Comparison of ENCODE assay signal across 18 cellular contexts in genomic region chr6:15227827-15228318, GRCh38.
"Had no signal": no experiment of that assay in that cellular context is flagged by ENCODE, and none has a peak within 500 bp of the region (broad histone marks: within the 10 kb centered on the region; RNA-seq: fewer than 3 reads in every experiment).

No MANE protein-coding gene starts in this region.

- H3K4me3 Mint-ChIP-seq: mesothelial cell of epicardium; natural killer cell treated with Interleukin-12 subunit alpha and Interleukin-12 subunit beta and Interleukin-15 and Interleukin-18, amount 100 ng/mL, for 72 hours; type B pancreatic cell had no signal

- H3K9me3 ChIP-seq: esophagus muscularis mucosa, gastrocnemius medialis, heart right ventricle, psoas muscle, uterus had no signal

- H3K4me1 Mint-ChIP-seq: mesothelial cell of epicardium had no signal

- DNase-seq: effector memory CD4-positive, alpha-beta T cell; gastrocnemius medialis; heart right ventricle; hypothalamus; kidney glomerular epithelial cell; mammary epithelial cell; psoas muscle; retina; stimulated activated CD4-positive, alpha-beta T cell treated with anti-CD3 and anti-CD28 coated beads, Interleukin-2, amount 100 ng/mL, for 24 hours; stimulated activated naive CD4-positive, alpha-beta T cell treated with Interleukin-2 at 50 U/mL for 16 hours; uterus had no signal

- ATAC-seq: gastrocnemius medialis; heart right ventricle; left lobe of liver; natural killer cell treated with Interleukin-12 subunit alpha and Interleukin-12 subunit beta and Interleukin-15 and Interleukin-18, amount 100 ng/mL, for 72 hours; psoas muscle; sciatic nerve had no signal

- H3K36me3 ChIP-seq: esophagus muscularis mucosa, gastrocnemius medialis, heart right ventricle, uterus had no signal

- H3K4me3 ChIP-seq: esophagus muscularis mucosa, gastrocnemius medialis, heart right ventricle, psoas muscle, uterus had no signal

- H3K4me1 ChIP-seq: esophagus muscularis mucosa, gastrocnemius medialis, heart right ventricle, psoas muscle, uterus had no signal

- H3K36me3 Mint-ChIP-seq: mesothelial cell of epicardium; natural killer cell treated with Interleukin-12 subunit alpha and Interleukin-12 subunit beta and Interleukin-15 and Interleukin-18, amount 100 ng/mL, for 72 hours; type B pancreatic cell had no signal

- H3K27me3 ChIP-seq: esophagus muscularis mucosa, gastrocnemius medialis, heart right ventricle, uterus had no signal

- H3K27ac Mint-ChIP-seq: mesothelial cell of epicardium; natural killer cell treated with Interleukin-12 subunit alpha and Interleukin-12 subunit beta and Interleukin-15 and Interleukin-18, amount 100 ng/mL, for 72 hours; type B pancreatic cell had no signal

- H3K27ac ChIP-seq: epithelial cell of prostate, esophagus muscularis mucosa, gastrocnemius medialis, heart right ventricle, psoas muscle, uterus had no signal

- H3K9me3 Mint-ChIP-seq: mesothelial cell of epicardium; natural killer cell treated with Interleukin-12 subunit alpha and Interleukin-12 subunit beta and Interleukin-15 and Interleukin-18, amount 100 ng/mL, for 72 hours; type B pancreatic cell had no signal

- H3K27me3 Mint-ChIP-seq: type B pancreatic cell had no signal
